In genomic region chr16:2773188-2773968, GRCh38 we compare ENCODE assay signal across 1 cellular context.
A peak's percentile ranks its signal among the peaks of the same experiment; 100 is the strongest.
TF ChIP-seq lines count a peak whose summit lies in the region.

No MANE protein-coding gene starts in this region.

TF ChIP-seq in HEK293, 187 proteins besides CTCF, POLR2A, EP300 and RAD21 (continued from another document):
- no peak for TF ChIP-seq ZBTB49 (tag by site-specific recombination; IDR thresholded peaks at IDR 0.05; ENCODE audit: low read depth)
- no peak for TF ChIP-seq GLI2 (tag by site-specific recombination; IDR thresholded peaks at IDR 0.05; ENCODE audit: borderline replicate concordance, low read depth)
- TF ChIP-seq HIC1 (tag by site-specific recombination; IDR thresholded peaks at IDR 0.05): peak; percentile 12; the same call in 1 of the 2 replicates
- TF ChIP-seq ZNF639 (tag by site-specific recombination; IDR thresholded peaks at IDR 0.05): peak; percentile 27; the same call in 1 of the 2 replicates
- 0 out of 2 replicates have a peak, but pooled peaks have one; percentile 19 for TF ChIP-seq GLI4 (tag by site-specific recombination; IDR thresholded peaks at IDR 0.05)
- TF ChIP-seq EGR2 (tag by site-specific recombination; IDR thresholded peaks at IDR 0.05; ENCODE audit: low read depth): peak; percentile 30; the same call in 1 of the 2 replicates
- TF ChIP-seq ZSCAN23 (tag by site-specific recombination; IDR thresholded peaks at IDR 0.05): 0 out of 2 replicates have a peak, but pooled peaks have one; percentile 22
- no peak for TF ChIP-seq ZFP3 (tag by site-specific recombination; IDR thresholded peaks at IDR 0.05; ENCODE audit: low read depth)
- 0 out of 2 replicates have a peak, but pooled peaks have one; percentile 42 for TF ChIP-seq ZBTB6 (tag by site-specific recombination; IDR thresholded peaks at IDR 0.05)
- peak; percentile 76 for TF ChIP-seq ZNF580 (tag by site-specific recombination; IDR thresholded peaks at IDR 0.05)
- TF ChIP-seq ZSCAN5A (tag by site-specific recombination; IDR thresholded peaks at IDR 0.05): 0 out of 2 replicates have a peak, but pooled peaks have one; percentile 24
TF ChIP-seq in HEK293: peak in this region for 12.
